ENCODE assay signal across 1 cellular context in genomic region chr12:115433014-115433634, GRCh38.
TF ChIP-seq lines count a peak whose summit lies in the region.

No MANE protein-coding gene starts in this region.

TF ChIP-seq in HepG2, 621 proteins besides CTCF, POLR2A, EP300 and RAD21 (continued from another document and continues in another):
- no peak for TF ChIP-seq TP53 (CRISPR knock-in tag; conservative IDR thresholded peaks at IDR 0.05)
- no peak for TF ChIP-seq ZNF3 (CRISPR knock-in tag; IDR thresholded peaks at IDR 0.05)
- no peak for TF ChIP-seq ZNF530 (CRISPR knock-in tag; IDR thresholded peaks at IDR 0.05; ENCODE audit: low read depth)
- TF ChIP-seq ZFP37 (CRISPR knock-in tag; IDR thresholded peaks at IDR 0.05; ENCODE audit: borderline replicate concordance) = no peak
- 0 out of 2 replicates have a peak, but pooled peaks have one; percentile 3 for TF ChIP-seq CEBPB (IDR thresholded peaks at IDR 0.05; ENCODE audit: borderline replicate concordance, low read depth, low read length)
- no peak for TF ChIP-seq ZNF562 (CRISPR knock-in tag; IDR thresholded peaks at IDR 0.05; ENCODE audit: borderline replicate concordance)
- TF ChIP-seq RXRB (CRISPR knock-in tag; IDR thresholded peaks at IDR 0.05; ENCODE audit: borderline replicate concordance) = peak; percentile 91
- peak; percentile 66; the same call in 1 of the 2 replicates for TF ChIP-seq ZNF792 (CRISPR knock-in tag; IDR thresholded peaks at IDR 0.05)
- TF ChIP-seq ZNF143 (CRISPR knock-in tag; IDR thresholded peaks at IDR 0.05) = peak; percentile 45; the same call in 1 of the 2 replicates
- peak; percentile 28; the same call in 1 of the 2 replicates for TF ChIP-seq ARID4A (CRISPR knock-in tag; IDR thresholded peaks at IDR 0.05; ENCODE audit: borderline replicate concordance)
- TF ChIP-seq NR1H2 (CRISPR knock-in tag; IDR thresholded peaks at IDR 0.05; ENCODE audit: borderline replicate concordance, low read depth) = no peak
- TF ChIP-seq HOXD1 (CRISPR knock-in tag; IDR thresholded peaks at IDR 0.05) = peak; percentile 83; the same call in 1 of the 2 replicates
- TF ChIP-seq MAX (IDR thresholded peaks at IDR 0.05) = peak; percentile 69
- TF ChIP-seq FOXC1 (CRISPR knock-in tag; IDR thresholded peaks at IDR 0.05; ENCODE audit: borderline replicate concordance) = no peak
- TF ChIP-seq PBX3 (CRISPR knock-in tag; IDR thresholded peaks at IDR 0.05; ENCODE audit: borderline replicate concordance) = no peak
- peak; percentile 92 for TF ChIP-seq SOX5 (CRISPR knock-in tag; IDR thresholded peaks at IDR 0.05; ENCODE audit: borderline replicate concordance)
- no peak for TF ChIP-seq HOXA7 (CRISPR knock-in tag; IDR thresholded peaks at IDR 0.05)
- peak; percentile 46 for TF ChIP-seq SP5 (CRISPR knock-in tag; IDR thresholded peaks at IDR 0.05; ENCODE audit: borderline replicate concordance, low read depth)
- no peak for TF ChIP-seq ZSCAN31 (CRISPR knock-in tag; IDR thresholded peaks at IDR 0.05; ENCODE audit: low read depth)
- TF ChIP-seq ZNF432 (CRISPR knock-in tag; IDR thresholded peaks at IDR 0.05; ENCODE audit: borderline replicate concordance) = no peak
- no peak for TF ChIP-seq HBP1 (CRISPR knock-in tag; IDR thresholded peaks at IDR 0.05; ENCODE audit: low read depth)
- TF ChIP-seq NFKB2 (CRISPR knock-in tag; IDR thresholded peaks at IDR 0.05; ENCODE audit: borderline replicate concordance) = no peak
- no peak for TF ChIP-seq ZNF704 (CRISPR knock-in tag; IDR thresholded peaks at IDR 0.05; ENCODE audit: borderline replicate concordance)
- TF ChIP-seq ZNF343 (CRISPR knock-in tag; IDR thresholded peaks at IDR 0.05) = no peak
- TF ChIP-seq HOMEZ (CRISPR knock-in tag; IDR thresholded peaks at IDR 0.05; ENCODE audit: low read depth) = peak; percentile 58; the same call in 1 of the 2 replicates
- TF ChIP-seq E2F5 (CRISPR knock-in tag; conservative IDR thresholded peaks at IDR 0.05) = no peak
- TF ChIP-seq ZNF224 (CRISPR knock-in tag; IDR thresholded peaks at IDR 0.05) = no peak
- TF ChIP-seq PLRG1 (conservative IDR thresholded peaks at IDR 0.05) = no peak
- TF ChIP-seq NCOA1 (CRISPR knock-in tag; IDR thresholded peaks at IDR 0.05) = no peak
- TF ChIP-seq CBX5 (CRISPR knock-in tag; IDR thresholded peaks at IDR 0.05; ENCODE audit: borderline replicate concordance) = no peak
- TF ChIP-seq ZNF550 (CRISPR knock-in tag; IDR thresholded peaks at IDR 0.05; ENCODE audit: borderline replicate concordance) = no peak
- peak; percentile 57; the same call in 1 of the 2 replicates for TF ChIP-seq RFXANK (CRISPR knock-in tag; IDR thresholded peaks at IDR 0.05)
- TF ChIP-seq ZNF367 (CRISPR knock-in tag; IDR thresholded peaks at IDR 0.05; ENCODE audit: borderline replicate concordance) = no peak
- TF ChIP-seq ZNF549 (CRISPR knock-in tag; IDR thresholded peaks at IDR 0.05) = no peak
- no peak for TF ChIP-seq NFE2L1 (CRISPR knock-in tag; IDR thresholded peaks at IDR 0.05; ENCODE audit: borderline replicate concordance)
- no peak for TF ChIP-seq CBX2 (IDR thresholded peaks at IDR 0.05; ENCODE audit: low read depth, low read length)
- no peak for TF ChIP-seq CBX2 (CRISPR knock-in tag; IDR thresholded peaks at IDR 0.05; ENCODE audit: low read depth)
- TF ChIP-seq SPEN (CRISPR knock-in tag; IDR thresholded peaks at IDR 0.05; ENCODE audit: low read depth) = no peak
- TF ChIP-seq RXRA (CRISPR knock-in tag; IDR thresholded peaks at IDR 0.05) = peak; percentile 78; the same call in 1 of the 2 replicates
- TF ChIP-seq KDM4B (CRISPR knock-in tag; IDR thresholded peaks at IDR 0.05) = peak; percentile 53; the same call in 1 of the 2 replicates
- no peak for TF ChIP-seq ZNF460 (CRISPR knock-in tag; IDR thresholded peaks at IDR 0.05; ENCODE audit: borderline replicate concordance)
- no peak for TF ChIP-seq PHF8 (CRISPR knock-in tag; IDR thresholded peaks at IDR 0.05)
- 0 out of 2 replicates have a peak, but pooled peaks have one; percentile 45 for TF ChIP-seq ZNF256 (CRISPR knock-in tag; conservative IDR thresholded peaks at IDR 0.05)
- TF ChIP-seq PHB2 (IDR thresholded peaks at IDR 0.05; ENCODE audit: partially characterized antibody) = no peak
- TF ChIP-seq ZNF770 (CRISPR knock-in tag; IDR thresholded peaks at IDR 0.05) = no peak
- no peak for TF ChIP-seq KMT2A (CRISPR knock-in tag; IDR thresholded peaks at IDR 0.05)
